In genomic region chr5:101143526-101143925, GRCh38 we compare ENCODE assay signal across 1 cellular context.
TF ChIP-seq lines count a peak whose summit lies in the region.

No MANE protein-coding gene starts in this region.

TF ChIP-seq in H1, 55 proteins besides CTCF, POLR2A, EP300 and RAD21 (continued from another document):
- peak; percentile 48; the same call in 1 of the 2 replicates for TF ChIP-seq TEAD4 (IDR thresholded peaks at IDR 0.05; ENCODE audit: low read depth, low read length)
